8 cellular contexts compared by ENCODE assay signal in the genomic region with DNA sequence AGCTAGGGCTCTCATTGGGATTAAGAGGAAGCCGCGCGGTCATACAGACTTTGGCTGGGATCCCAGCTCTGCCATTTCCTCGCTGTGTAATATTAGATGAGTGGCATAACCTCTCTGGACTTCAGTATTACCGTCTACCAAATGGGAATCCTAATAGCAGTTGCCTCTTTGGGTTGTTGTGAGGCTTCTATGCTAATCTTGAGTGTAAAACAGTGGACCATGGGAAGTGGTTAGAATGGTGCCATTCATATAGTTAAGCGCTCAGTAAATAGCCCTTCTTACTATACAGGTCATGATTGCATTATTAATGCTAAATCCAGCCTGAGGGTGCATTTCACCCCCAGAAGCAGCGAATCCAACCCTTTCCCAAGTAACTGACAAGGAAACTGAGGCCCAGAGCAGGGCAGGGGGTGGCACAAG. TPM values are rescaled to one million over a fixed set of nuclear protein-coding genes. Genes with fewer than 3 reads are reported as not detected.
A peak's percentile ranks its signal among the peaks of the same experiment; 100 is the strongest.
DNase-seq lines count a peak whose midpoint lies in the region; ATAC-seq and TF ChIP-seq lines count a peak whose summit lies in the region.

No MANE protein-coding gene starts in this region.

- H3K4me3 Mint-ChIP-seq in dendritic cell treated with granulocyte-macrophage colony-stimulating factor and Interleukin-4, amounts not matched to agents 40 ng/mL and 50 ng/mL, for 4 days: peak overlapping the region; percentile 86
- H3K4me3 Mint-ChIP-seq in natural killer cell treated with Interleukin-12 subunit alpha and Interleukin-12 subunit beta and Interleukin-15 and Interleukin-18, amount 100 ng/mL, for 72 hours: peak overlapping the region; percentile 98

- no peaks in the 10 kb centered on the region for H3K9me3 ChIP-seq in MG63

- H3K27ac Mint-ChIP-seq in dendritic cell treated with granulocyte-macrophage colony-stimulating factor and Interleukin-4, amounts not matched to agents 40 ng/mL and 50 ng/mL, for 4 days: peak overlapping the region; percentile 98
- H3K27ac Mint-ChIP-seq in natural killer cell treated with Interleukin-12 subunit alpha and Interleukin-12 subunit beta and Interleukin-15 and Interleukin-18, amount 100 ng/mL, for 72 hours: peak overlapping the region; percentile 89 to 96

- H3K4me3 ChIP-seq in BJ (ENCODE audit: low read depth, low read length) (peak overlapping the region; percentile 48), MG63 (peak overlapping the region; percentile 81)

- H3K36me3 ChIP-seq in BJ (ENCODE audit: control insufficient read depth, insufficient read depth, low read length) (no peaks in the 10 kb centered on the region), MG63 (peaks cover 5% of the 10 kb centered on the region; the same call in 1 of the 2 replicates)

- H3K27me3 Mint-ChIP-seq in dendritic cell treated with granulocyte-macrophage colony-stimulating factor and Interleukin-4, amounts not matched to agents 40 ng/mL and 50 ng/mL, for 4 days: peaks cover 19% of the 10 kb centered on the region
- H3K27me3 Mint-ChIP-seq in natural killer cell treated with Interleukin-12 subunit alpha and Interleukin-12 subunit beta and Interleukin-15 and Interleukin-18, amount 100 ng/mL, for 72 hours: peaks cover 12 to 14% of the 10 kb centered on the region in 2 donors

- intact Hi-C loops in dendritic cell treated with granulocyte-macrophage colony-stimulating factor and Interleukin-4, amounts not matched to agents 40 ng/mL and 50 ng/mL, for 4 days (cut with micrococcal nuclease): no loop called here

- POLR2A ChIA-PET in BJ (lab: Charles Lee): interaction anchor here (0.6 kb wide), 1 partner anchor 117 kb away, joined by 5 read pairs; no protein-coding TSS in a partner anchor

- peaks cover 11% of the 10 kb centered on the region for H3K4me1 Mint-ChIP-seq in dendritic cell treated with granulocyte-macrophage colony-stimulating factor and Interleukin-4, amounts not matched to agents 40 ng/mL and 50 ng/mL, for 4 days (ENCODE audit: low read depth)
- peaks cover 20 to 21% of the 10 kb centered on the region in 2 donors for H3K4me1 Mint-ChIP-seq in natural killer cell treated with Interleukin-12 subunit alpha and Interleukin-12 subunit beta and Interleukin-15 and Interleukin-18, amount 100 ng/mL, for 72 hours (ENCODE audit: low read depth in 2 of 2)

- no peak for TF ChIP-seq CTCF in BJ (IDR thresholded peaks at IDR 0.05; ENCODE audit: insufficient read depth, low read depth, low read length)

- H3K27me3 ChIP-seq in BJ (ENCODE audit: control insufficient read depth, insufficient read depth, low read length) (no peaks in the 10 kb centered on the region), MG63 (no peaks in the 10 kb centered on the region)

- DNase-seq in BJ (ENCODE audit: low read depth) (no peak), MG63 (no peak), COLO829 (ENCODE audit: low spot score) (no peak), NCI-H345 treated with DMSO at 0.1 percent for 48 hours (lab: John Stamatoyannopoulos, UW; ENCODE audit: unreplicated experiment) (no peak), COLO668 (lab: John Stamatoyannopoulos, UW; ENCODE audit: unreplicated experiment) (no peak), NCI-H1048 (lab: John Stamatoyannopoulos, UW) (no peak)
- no peak for DNase-seq in natural killer cell treated with Interleukin-12 subunit alpha and Interleukin-12 subunit beta and Interleukin-15 and Interleukin-18, amount 100 ng/mL, for 72 hours (ENCODE audit: low spot score)

- peaks cover 19% of the 10 kb centered on the region for H3K36me3 Mint-ChIP-seq in dendritic cell treated with granulocyte-macrophage colony-stimulating factor and Interleukin-4, amounts not matched to agents 40 ng/mL and 50 ng/mL, for 4 days (ENCODE audit: low read depth)
- H3K36me3 Mint-ChIP-seq in natural killer cell treated with Interleukin-12 subunit alpha and Interleukin-12 subunit beta and Interleukin-15 and Interleukin-18, amount 100 ng/mL, for 72 hours: no peaks in the 10 kb centered on the region

- no peak for ATAC-seq in natural killer cell treated with Interleukin-12 subunit alpha and Interleukin-12 subunit beta and Interleukin-15 and Interleukin-18, amount 100 ng/mL, for 72 hours

- H3K9me3 Mint-ChIP-seq in dendritic cell treated with granulocyte-macrophage colony-stimulating factor and Interleukin-4, amounts not matched to agents 40 ng/mL and 50 ng/mL, for 4 days: no peaks in the 10 kb centered on the region
- H3K9me3 Mint-ChIP-seq in natural killer cell treated with Interleukin-12 subunit alpha and Interleukin-12 subunit beta and Interleukin-15 and Interleukin-18, amount 100 ng/mL, for 72 hours: no peaks in the 10 kb centered on the region

- CTCF ChIA-PET in BJ (lab: Yijun Ruan, JAX): interaction anchor here (8.2 kb wide), 1 partner anchor 57 kb away, joined by 37 read pairs; no protein-coding TSS in a partner anchor

RNA-seq across cellular contexts. Expression of a gene that starts 0.6 kb away (rescaled TPM):
- 10.9 and 15.1 TPM in 2 replicates for polyA plus RNA-seq in BJ (2011; rRNA removed)
- 6.6 and 12.4 TPM in 2 replicates for polyA minus RNA-seq in BJ (2011; rRNA and poly(A)+ RNA removed)
- 21.2 and 28.7 TPM in 2 replicates for total RNA-seq in MG63 (2014; rRNA removed; shearing (Covaris generic); ENCODE audit: low replicate concordance)
- 10 to 100 TPM; 17.0 to 17.5 TPM for total RNA-seq in natural killer cell treated with Interleukin-12 subunit alpha and Interleukin-12 subunit beta and Interleukin-15 and Interleukin-18, amount 100 ng/mL, for 72 hours

RNA-seq across cellular contexts. Expression of a gene that starts 16.8 kb away (rescaled TPM):
- 0.06 and 0.12 TPM in 2 replicates for polyA plus RNA-seq in BJ (2011; rRNA removed)
- polyA minus RNA-seq in BJ (2011; rRNA and poly(A)+ RNA removed): not detected in 2 replicates
- not detected in 2 replicates for total RNA-seq in MG63 (2014; rRNA removed; shearing (Covaris generic); ENCODE audit: low replicate concordance)
- under 1 TPM in 1 of 2 donors, not detected in 1; 0.24 TPM for total RNA-seq in natural killer cell treated with Interleukin-12 subunit alpha and Interleukin-12 subunit beta and Interleukin-15 and Interleukin-18, amount 100 ng/mL, for 72 hours

RNA-seq across cellular contexts. Expression of a gene that starts 54.0 kb away (rescaled TPM):
- polyA plus RNA-seq in BJ (2011; rRNA removed): 20.2 and 30.4 TPM in 2 replicates
- polyA minus RNA-seq in BJ (2011; rRNA and poly(A)+ RNA removed): 25.3 and 40.9 TPM in 2 replicates
- 10.9 and 22.0 TPM in 2 replicates for total RNA-seq in MG63 (2014; rRNA removed; shearing (Covaris generic); ENCODE audit: low replicate concordance)
- 100 to 1,000 TPM; 232 to 255 TPM for total RNA-seq in natural killer cell treated with Interleukin-12 subunit alpha and Interleukin-12 subunit beta and Interleukin-15 and Interleukin-18, amount 100 ng/mL, for 72 hours

Comparison
In these comparisons a context has a peak if more than half of its experiments do, and no peak if none do; other contexts are left out.
1. RNA of a gene that starts 54.0 kb away (total RNA-seq): 232 to 255 TPM in natural killer cell treated with Interleukin-12 subunit alpha and Interleukin-12 subunit beta and Interleukin-15 and Interleukin-18, amount 100 ng/mL, for 72 hours; 10.9 to 22.0 TPM in MG63; every median in the first group is over 10 times any median in the second.